Comparison of ENCODE assay signal across 8 cellular contexts in the genomic region with DNA sequence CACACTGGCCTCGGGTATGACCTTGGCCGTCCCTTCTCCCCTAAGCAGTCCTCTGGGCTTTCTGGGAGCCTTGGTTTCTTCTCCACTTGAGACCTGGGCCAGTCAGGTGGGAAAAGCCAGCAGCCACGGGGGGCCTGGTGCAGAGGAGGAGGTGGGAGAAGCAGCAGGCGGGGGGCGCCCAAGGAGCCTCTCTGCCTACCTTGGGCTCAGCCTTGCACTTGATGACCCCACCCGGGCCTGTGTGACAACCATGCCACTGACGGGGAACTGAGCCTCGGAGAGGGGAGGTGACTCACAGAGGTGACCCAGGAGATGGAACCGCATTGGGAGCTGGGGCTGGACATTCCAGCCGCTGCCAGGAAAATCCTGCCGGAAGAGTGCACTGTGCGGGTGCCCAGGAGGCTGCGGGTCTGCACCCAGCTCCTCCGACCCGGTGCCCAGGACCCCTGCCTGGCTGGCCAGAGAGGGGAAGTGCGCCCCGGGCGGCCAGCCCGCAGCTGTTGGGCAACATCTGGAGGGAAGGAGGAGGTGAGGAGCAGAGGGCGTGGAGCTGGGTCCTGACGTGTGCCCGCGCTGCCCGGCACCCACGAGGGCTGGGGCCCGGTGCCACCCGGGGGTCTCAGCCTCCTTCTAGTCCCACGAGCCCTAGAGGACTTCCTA. TPM values are rescaled to one million over a fixed set of nuclear protein-coding genes. Genes with fewer than 3 reads are reported as not detected.
A peak's percentile ranks its signal among the peaks of the same experiment; 100 is the strongest.
DNase-seq lines count a peak whose midpoint lies in the region; ATAC-seq and TF ChIP-seq lines count a peak whose summit lies in the region.
"Had no signal": no experiment of that assay in that cellular context is flagged by ENCODE, and none has a peak within 500 bp of the region (broad histone marks: within the 10 kb centered on the region; RNA-seq: fewer than 3 reads in every experiment).

No MANE protein-coding gene starts in this region.

- H3K4me1 ChIP-seq in GM23248 (ENCODE audit: insufficient read depth) (no peaks in the 10 kb centered on the region), psoas muscle (no peaks in the 10 kb centered on the region), mesenchymal stem cell (ENCODE audit: control insufficient read depth, insufficient read depth, low read depth, low read length) (peaks cover 3% of the 10 kb centered on the region)

- no peak overlapping the region for H2BK5ac ChIP-seq in mesenchymal stem cell (ENCODE audit: low read depth, low read length, poor library complexity, severe bottlenecking)

- no peaks in the 10 kb centered on the region for H3K79me2 ChIP-seq in GM23248 (ENCODE audit: insufficient read depth)

- H3K18ac ChIP-seq in mesenchymal stem cell (ENCODE audit: low read depth in 1 of 2, low read length in 2 of 2) = no peak overlapping the region

- H3K9me2 ChIP-seq in GM23248 (ENCODE audit: insufficient read depth) = no peaks in the 10 kb centered on the region

- H3K27me3 ChIP-seq in GM23248 (replicated peaks; ENCODE audit: insufficient read depth) = no peaks in the 10 kb centered on the region
- no peaks in the 10 kb centered on the region for H3K27me3 ChIP-seq in psoas muscle (ENCODE audit: insufficient read depth in 3 of 3, low read length in 2 of 3)
- peaks cover 11 to 26% of the 10 kb centered on the region in 2 experiments for H3K27me3 ChIP-seq in mesenchymal stem cell (ENCODE audit: control insufficient read depth in 1 of 2, insufficient read depth in 1 of 2, low read length in 2 of 2)

- H2AFZ ChIP-seq in GM23248 (no peak overlapping the region), mesenchymal stem cell (ENCODE audit: low read depth, low read length) (no peak overlapping the region)

- H2BK120ac ChIP-seq in mesenchymal stem cell (ENCODE audit: low read depth, low read length) = no peak overlapping the region

- no peaks in the 10 kb centered on the region for H3K9me3 ChIP-seq in GM23248 (ENCODE audit: low read depth)
- H3K9me3 ChIP-seq in psoas muscle = no peaks in the 10 kb centered on the region
- H3K9me3 ChIP-seq in mesenchymal stem cell (ENCODE audit: control insufficient read depth, low read length) = no peaks in the 10 kb centered on the region

- no peak overlapping the region for H4K8ac ChIP-seq in mesenchymal stem cell (ENCODE audit: low read length)

- WGBS in GM23248 (ENCODE audit: low coverage in 1 of 2, low lambda C conversion rate in 2 of 2, missing lambda C conversion rate in 2 of 2), 2 experiments = 30 to 32% methylated on average over 22 to 26 of the region's 28 CpGs
- WGBS in psoas muscle, 3 donors = 35 to 51% (median 46%) methylated on average over 26 to 28 of the region's 28 CpGs
- WGBS in mesenchymal stem cell = 77% methylated on average over 25 of the region's 28 CpGs

- ATAC-seq in esophagus mucosa (peak; percentile 58), psoas muscle (peak; percentile 42 to 65 (median 54)), HG03039 (IDR thresholded peaks at IDR 0.05; ENCODE audit: unreplicated experiment) (no peak), GM21526 (IDR thresholded peaks at IDR 0.05; ENCODE audit: low FRiP score, unreplicated experiment) (no peak)

- H4K91ac ChIP-seq in mesenchymal stem cell (ENCODE audit: low read length) = no peak overlapping the region

- DNase-seq in GM23248 (peak; percentile 54), NOMO-1 (lab: John Stamatoyannopoulos, UW; ENCODE audit: unreplicated experiment in 2 of 2) (peak; percentile 87 to 88), psoas muscle (peak in 1 of 2 donors; percentile 60), mesenchymal stem cell (no peak)

- H3K4me3 ChIP-seq in GM23248 = no peak overlapping the region
- no peak overlapping the region for H3K4me3 ChIP-seq in psoas muscle
- H3K4me3 ChIP-seq in mesenchymal stem cell (ENCODE audit: insufficient read depth in 1 of 2, low read depth in 1 of 2, low read length in 2 of 2) = no peak overlapping the region

- no peak overlapping the region for H3K4ac ChIP-seq in mesenchymal stem cell (ENCODE audit: low read depth in 1 of 2, low read length in 2 of 2)

- H3K9ac ChIP-seq in GM23248 (no peak overlapping the region), mesenchymal stem cell (ENCODE audit: low read length) (no peak overlapping the region)

- no peak overlapping the region for H2AK5ac ChIP-seq in mesenchymal stem cell (ENCODE audit: low read length, severe bottlenecking)

- no peak for TF ChIP-seq CTCF in psoas muscle (IDR thresholded peaks at IDR 0.05)

- no peaks in the 10 kb centered on the region for H3F3A ChIP-seq in GM23248 (ENCODE audit: insufficient read depth)

- H3K4me2 ChIP-seq in GM23248 (ENCODE audit: unreplicated experiment) (no peak overlapping the region), mesenchymal stem cell (ENCODE audit: low read length, poor library complexity, severe bottlenecking) (no peak overlapping the region)

- no peaks in the 10 kb centered on the region for H3K36me3 ChIP-seq in GM23248 (ENCODE audit: low read depth)
- H3K36me3 ChIP-seq in psoas muscle (ENCODE audit: insufficient read depth in 1 of 2, low read depth in 1 of 2) = no peaks in the 10 kb centered on the region
- no peaks in the 10 kb centered on the region for H3K36me3 ChIP-seq in mesenchymal stem cell (ENCODE audit: control insufficient read depth in 1 of 2, insufficient read depth in 2 of 2, low read depth in 1 of 2, low read length in 2 of 2)

- no peak overlapping the region for H2BK12ac ChIP-seq in mesenchymal stem cell (ENCODE audit: low read length in 2 of 2)

- no peak overlapping the region for H3K23ac ChIP-seq in mesenchymal stem cell (ENCODE audit: low read length in 2 of 2)

- intact Hi-C loops in psoas muscle (cut with DNase I) = no loop called here

- H2BK15ac ChIP-seq in mesenchymal stem cell (ENCODE audit: low read depth, poor library complexity, severe bottlenecking) = no peak overlapping the region

- H3K14ac ChIP-seq in mesenchymal stem cell (ENCODE audit: low read length in 2 of 2) = no peak overlapping the region

- H3K79me1 ChIP-seq in mesenchymal stem cell (replicated peaks; ENCODE audit: low read length, poor library complexity, severe bottlenecking) = no peaks in the 10 kb centered on the region

- H3K27ac ChIP-seq in GM23248 (no peak overlapping the region), psoas muscle (no peak overlapping the region), mesenchymal stem cell (ENCODE audit: low read length, poor library complexity, severe bottlenecking) (no peak overlapping the region)

- no peaks in the 10 kb centered on the region for H4K20me1 ChIP-seq in GM23248 (ENCODE audit: insufficient read depth)

- in situ Hi-C loops in GM23248 (cut with MboI) = no loop called here

RNA-seq across cellular contexts. Expression of gene SLC7A10, which starts 23.4 kb away (rescaled TPM):
- total RNA-seq in GM23248 (2014; rRNA removed; shearing (Covaris generic)) = not detected in 2 replicates
- polyA plus RNA-seq in GM23248 (2016; fragmentation: Nextera tagmentation; extraction: Ambion mirVana) (not detected in 2 replicates), psoas muscle (under 1 TPM; 0.03 to 0.43 (median 0.15) TPM)
- total RNA-seq in esophagus mucosa (not detected), psoas muscle (under 1 TPM in 1 of 4 donors, not detected in 3; 0.13 TPM)
- polyA plus RNA-seq in mesenchymal stem cell (2013, experiment 1 of 2) = 0.14 TPM
- polyA plus RNA-seq in mesenchymal stem cell (2013, experiment 2 of 2) = 0.18 TPM
- total RNA-seq: osteocyte had no signal

RNA-seq across cellular contexts. Expression of gene CEBPA, which starts 53.2 kb away (rescaled TPM):
- total RNA-seq in GM23248 (2014; rRNA removed; shearing (Covaris generic)) = 0.22 and 0.63 TPM in 2 replicates
- polyA plus RNA-seq in GM23248 (2016; fragmentation: Nextera tagmentation; extraction: Ambion mirVana) (not detected in 2 replicates), psoas muscle (10 to 100 TPM in 1 of 3 donors, 1 to 10 TPM in 2; 5.8 to 27.6 (median 6.8) TPM)
- total RNA-seq in esophagus mucosa (18.3 TPM), psoas muscle (10 to 100 TPM in 2 of 4 donors, 1 to 10 TPM in 2; 7.7 to 50.7 (median 11.5) TPM)
- 0.03 TPM for polyA plus RNA-seq in mesenchymal stem cell (2013, experiment 1 of 2)
- polyA plus RNA-seq in mesenchymal stem cell (2013, experiment 2 of 2) = 0.07 TPM

RNA-seq across cellular contexts. Expression of gene LRP3, which starts 55.0 kb away (rescaled TPM):
- 58.3 and 59.9 TPM in 2 replicates for total RNA-seq in GM23248 (2014; rRNA removed; shearing (Covaris generic))
- polyA plus RNA-seq in GM23248 (2016; fragmentation: Nextera tagmentation; extraction: Ambion mirVana) (2.9 TPM in 2 replicates), psoas muscle (10 to 100 TPM; 10.7 to 25.1 (median 15.9) TPM)
- total RNA-seq in esophagus mucosa (3.9 TPM), psoas muscle (10 to 100 TPM; 16.1 to 23.9 (median 19.6) TPM)
- 27.7 TPM for polyA plus RNA-seq in mesenchymal stem cell (2013, experiment 1 of 2)
- polyA plus RNA-seq in mesenchymal stem cell (2013, experiment 2 of 2) = 25.6 TPM

Comparison
In these comparisons a context has a peak if more than half of its experiments do, and no peak if none do; other contexts are left out.
1. ATAC-seq: peak in esophagus mucosa (single experiment) and psoas muscle (4 of 4); none in HG03039 (single experiment) and GM21526 (single experiment).